Comparison of ENCODE assay signal across 8 cellular contexts in genomic region chr10:43408710-43409384, GRCh38.
DNase-seq lines count a peak whose midpoint lies in the region; ATAC-seq and TF ChIP-seq lines count a peak whose summit lies in the region.

HNRNPF (minus strand) TSS chr10:43409186; CDS start chr10:43387884, 21,302 bp downstream.

- ATAC-seq in GM19023 (IDR thresholded peaks at IDR 0.05; ENCODE audit: unreplicated experiment) = peak; percentile 72
- ATAC-seq in HG03196 (IDR thresholded peaks at IDR 0.05; ENCODE audit: unreplicated experiment) = peak; percentile 67

- peak; percentile 79 for DNase-seq in AG09309 (ENCODE audit: low read depth)
- peak; percentile 93 for DNase-seq in NCI-H226
- DNase-seq in activated CD4-positive, CD25-positive, alpha-beta regulatory T cell treated with anti-CD3 and anti-CD28 coated beads, Interleukin-2, amount 50 U/mL, for 16 hours (ENCODE audit: low read depth, low spot score) = peak; percentile 86
- DNase-seq in central memory CD4-positive, alpha-beta T cell = peak; percentile 96
- DNase-seq in iris pigment epithelial cell (ENCODE audit: low read depth) = peak; percentile 96
- peak; percentile 88 to 90 for DNase-seq in stimulated activated CD4-positive, alpha-beta T cell treated with anti-CD3 and anti-CD28 coated beads, Interleukin-12 subunit alpha, Interleukin-12 subunit beta, amount 100 ng/mL, for 24 hours (ENCODE audit: low read depth in 2 of 2)

- H3K4me3 ChIP-seq in AG09309 (ENCODE audit: control insufficient read depth, low read depth, low read length) = peak within 1 kb of the TSS; percentile 87

- no peak for TF ChIP-seq CTCF in AG09309 (IDR thresholded peaks at IDR 0.05; ENCODE audit: control insufficient read depth, insufficient read depth, low read depth, low read length, missing control alignments)

Comparison
In these comparisons a context has a peak if more than half of its experiments do, and no peak if none do; other contexts are left out.
1. Peak in every context shown above with its lines: DNase-seq, ATAC-seq and H3K4me3 ChIP-seq.